In the genomic region with DNA sequence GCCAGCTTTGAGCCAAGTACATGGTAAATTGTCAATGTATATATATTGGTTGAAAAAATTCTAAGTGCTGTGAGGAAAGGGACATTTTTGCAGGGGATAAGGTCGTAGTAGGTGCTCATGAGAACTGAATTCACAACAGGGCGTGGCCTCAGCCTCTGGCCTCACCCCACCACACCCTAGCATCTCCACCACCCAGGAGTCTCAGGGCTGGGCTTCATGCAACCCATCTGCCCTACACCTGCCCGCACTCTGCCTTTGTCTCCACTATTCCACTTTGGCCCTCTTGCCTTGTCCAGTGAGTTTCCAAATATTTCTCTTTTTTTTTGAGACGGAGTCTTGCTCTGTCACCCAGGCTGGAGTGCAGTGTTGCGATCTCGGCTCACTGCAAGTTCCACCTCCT, we compare ENCODE assay signal across 36 cellular contexts. TPM values are rescaled to one million over a fixed set of nuclear protein-coding genes. Genes with fewer than 3 reads are reported as not detected.
"Had no signal": no experiment of that assay in that cellular context is flagged by ENCODE, and none has a peak within 500 bp of the region (broad histone marks: within the 10 kb centered on the region; RNA-seq: fewer than 3 reads in every experiment).

No MANE protein-coding gene starts in this region.

- H3K27ac ChIP-seq: left lung, lower lobe of right lung, neural progenitor cell, ovary, right atrium auricular region, right lobe of liver, stomach, testis, thyroid gland, transverse colon, upper lobe of left lung, vagina had no signal

- H3K4me1 Mint-ChIP-seq: immature natural killer cell; naive B cell; natural killer cell; stimulated activated naive B cell treated with anti-CD40 and anti-IgM and Interleukin-4, amounts not matched to agents 10 μg/mL and 1 μg/mL and 100 μg/mL, for 72 hours had no signal

- H3K9ac ChIP-seq: neural progenitor cell had no signal

- H3K27me3 ChIP-seq: left lung, neural progenitor cell, ovary, right atrium auricular region, right lobe of liver, testis, thyroid gland, transverse colon, upper lobe of left lung, vagina had no signal

- H3K9me3 ChIP-seq: left lung, lower lobe of right lung, ovary, right atrium auricular region, right lobe of liver, stomach, testis, thyroid gland, transverse colon, upper lobe of left lung, vagina had no signal

- H3K4me1 ChIP-seq: left lung, lower lobe of right lung, neural progenitor cell, right atrium auricular region, right lobe of liver, stomach, thyroid gland, transverse colon, upper lobe of left lung, vagina had no signal

- H3K4me3 Mint-ChIP-seq: immature natural killer cell; mesothelial cell of epicardium; naive B cell; natural killer cell; nephron progenitor cell; neural progenitor cell; stimulated activated naive B cell treated with anti-CD40 and anti-IgM and Interleukin-4, amounts not matched to agents 10 μg/mL and 1 μg/mL and 100 μg/mL, for 72 hours had no signal

- H2AFZ ChIP-seq: neural progenitor cell had no signal

- H3K36me3 ChIP-seq: left lung, lower lobe of right lung, neural progenitor cell, ovary, right atrium auricular region, right lobe of liver, stomach, thyroid gland, transverse colon, upper lobe of left lung, vagina had no signal

- H3K4me2 ChIP-seq: neural progenitor cell, smooth muscle cell had no signal

- H3K27ac Mint-ChIP-seq: immature natural killer cell; mesothelial cell of epicardium; naive B cell; natural killer cell; nephron progenitor cell; neural progenitor cell; progenitor cell of endocrine pancreas; stimulated activated naive B cell treated with anti-CD40 and anti-IgM and Interleukin-4, amounts not matched to agents 10 μg/mL and 1 μg/mL and 100 μg/mL, for 72 hours had no signal

- DNase-seq: immature natural killer cell; kidney; left colon; lower lobe of right lung; mammary epithelial cell; mesenchymal stem cell; naive B cell; natural killer cell; nephron progenitor cell; ovary; right lobe of liver; stimulated activated CD4-positive, alpha-beta T cell treated with anti-CD3 and anti-CD28 coated beads, Interleukin-12 subunit alpha, Interleukin-12 subunit beta, amount 100 ng/mL, for 4 hours; stimulated activated CD4-positive, alpha-beta T cell treated with anti-CD3 and anti-CD28 coated beads, Interleukin-15, amount 100 ng/mL, for 24 hours; stimulated activated CD4-positive, alpha-beta T cell treated with anti-CD3 and anti-CD28 coated beads, Interleukin-2, amount 100 ng/mL, for 24 hours; stimulated activated CD4-positive, alpha-beta T cell treated with anti-CD3 and anti-CD28 coated beads, Interleukin-4, amount 100 ng/mL, for 1 hour; stimulated activated naive B cell treated with anti-CD40 and anti-IgM and Interleukin-4, amounts not matched to agents 10 μg/mL and 1 μg/mL and 100 μg/mL, for 72 hours; stimulated activated naive CD8-positive, alpha-beta T cell treated with anti-CD3 and anti-CD28 coated beads, Interleukin-15, Interleukin-2, amounts not matched to agents 100 U/mL and 50 U/mL, for 24 hours; stomach; testis; thyroid gland; transverse colon had no signal

- ATAC-seq: left colon; left lung; lower lobe of right lung; natural killer cell; right lobe of liver; stimulated activated naive B cell treated with anti-CD40 and anti-IgM and Interleukin-4, amounts not matched to agents 10 μg/mL and 1 μg/mL and 100 μg/mL, for 72 hours; stimulated activated naive CD8-positive, alpha-beta T cell treated with anti-CD3 and anti-CD28 coated beads, Interleukin-15, Interleukin-2, amounts not matched to agents 100 U/mL and 50 U/mL, for 24 hours had no signal

- H3K36me3 Mint-ChIP-seq: immature natural killer cell; mesothelial cell of epicardium; naive B cell; natural killer cell; neural progenitor cell; stimulated activated naive B cell treated with anti-CD40 and anti-IgM and Interleukin-4, amounts not matched to agents 10 μg/mL and 1 μg/mL and 100 μg/mL, for 72 hours had no signal

- H3K9me3 Mint-ChIP-seq: immature natural killer cell; mesothelial cell of epicardium; naive B cell; natural killer cell; nephron progenitor cell; neural progenitor cell; stimulated activated naive B cell treated with anti-CD40 and anti-IgM and Interleukin-4, amounts not matched to agents 10 μg/mL and 1 μg/mL and 100 μg/mL, for 72 hours had no signal

- H3K4me3 ChIP-seq: left lung, lower lobe of right lung, neural progenitor cell, ovary, right atrium auricular region, right lobe of liver, smooth muscle cell, stomach, testis, thyroid gland, transverse colon, upper lobe of left lung, vagina had no signal

RNA-seq across cellular contexts. Expression of gene AQP2, which starts 22.1 kb away (rescaled TPM):
- total RNA-seq: left colon, liver, lower lobe of right lung, mammary epithelial cell, mesothelial cell of epicardium, mononuclear cell, natural killer cell, omental fat pad, pulmonary artery endothelial cell, right lobe of liver, skeletal muscle tissue, transverse colon, urinary bladder, vagina had no signal
- polyA plus RNA-seq: immature natural killer cell, liver, mammary epithelial cell, stomach had no signal

RNA-seq across cellular contexts. Expression of gene FAIM2, which starts 24.8 kb away (rescaled TPM):
- total RNA-seq: mammary epithelial cell, mononuclear cell, progenitor cell of endocrine pancreas, pulmonary artery endothelial cell, renal cortical epithelial cell had no signal
- polyA plus RNA-seq: mammary epithelial cell had no signal

RNA-seq across cellular contexts. Expression of gene AQP5, which starts 33.2 kb away (rescaled TPM):
- total RNA-seq: left colon, liver, mononuclear cell, natural killer cell, omental fat pad, renal cortical epithelial cell, right lobe of liver, smooth muscle cell, transverse colon, vagina had no signal
- polyA plus RNA-seq: immature natural killer cell, liver, mammary epithelial cell, smooth muscle cell had no signal

RNA-seq across cellular contexts. Expression of gene AQP6, which starts 44.3 kb away (rescaled TPM):
- total RNA-seq: left colon, liver, mononuclear cell, natural killer cell, pulmonary artery endothelial cell, renal cortical epithelial cell, smooth muscle cell, thyroid gland, vagina had no signal
- polyA plus RNA-seq: immature natural killer cell, smooth muscle cell had no signal
